24 cellular contexts compared by ENCODE assay signal in genomic region chr20:53064935-53065334, GRCh38.
"Had no signal": no experiment of that assay in that cellular context is flagged by ENCODE, and none has a peak within 500 bp of the region (broad histone marks: within the 10 kb centered on the region; RNA-seq: fewer than 3 reads in every experiment).

No MANE protein-coding gene starts in this region.

- H3K4me1 Mint-ChIP-seq: central memory CD8-positive, alpha-beta T cell had no signal

- H3K36me3 Mint-ChIP-seq: activated naive CD8-positive, alpha-beta T cell treated with anti-CD3 and anti-CD28 coated beads, Interleukin-2, amount 10 ng/mL, durations not matched to agents 7 days and 5 days had no signal

- H3K4me3 Mint-ChIP-seq: activated CD4-positive, alpha-beta T cell treated with anti-CD3 and anti-CD28 coated beads, Interleukin-2, amount 10 ng/mL, durations not matched to agents 24 days and 14 days; activated naive CD8-positive, alpha-beta T cell treated with anti-CD3 and anti-CD28 coated beads, Interleukin-2, amount 10 ng/mL, durations not matched to agents 7 days and 5 days; activated T-cell treated with anti-CD3 and anti-CD28 coated beads, Interleukin-2, amount 50 U/mL, for 4 hours; central memory CD8-positive, alpha-beta T cell had no signal

- H3K27ac Mint-ChIP-seq: activated CD4-positive, alpha-beta T cell treated with anti-CD3 and anti-CD28 coated beads, Interleukin-2, amount 10 ng/mL, durations not matched to agents 24 days and 14 days; activated naive CD8-positive, alpha-beta T cell treated with anti-CD3 and anti-CD28 coated beads, Interleukin-2, amount 10 ng/mL, durations not matched to agents 7 days and 5 days had no signal

- H3K27me3 Mint-ChIP-seq: activated CD4-positive, alpha-beta T cell treated with anti-CD3 and anti-CD28 coated beads, Interleukin-2, amount 10 ng/mL, durations not matched to agents 24 days and 14 days had no signal

- DNase-seq: activated CD4-positive, alpha-beta T cell treated with anti-CD3 and anti-CD28 coated beads, Interleukin-2, amount 10 ng/mL, durations not matched to agents 24 days and 14 days; activated CD4-positive, alpha-beta T cell treated with anti-CD3 and anti-CD28 coated beads, Interleukin-2, amount 50 U/mL, for 4 hours; activated CD8-positive, alpha-beta memory T cell treated with anti-CD3 and anti-CD28 coated beads, Interleukin-2, amount 50 U/mL, for 4 hours; activated effector memory CD4-positive, alpha-beta T cell treated with Interleukin-2 at 50 U/mL for 16 hours; activated naive CD8-positive, alpha-beta T cell treated with anti-CD3 and anti-CD28 coated beads, Interleukin-2, amount 10 ng/mL, durations not matched to agents 7 days and 5 days; activated T-cell treated with anti-CD3 and anti-CD28 coated beads for 4 hours; activated T-cell treated with anti-CD3 and anti-CD28 coated beads, Interleukin-2, amount 50 U/mL, for 4 hours; amygdala; colonic mucosa; NCI-H1092 treated with DMSO at 0.1 percent for 48 hours; NCI-H1417; NCI-H146; NCI-H187; NCI-H2029 treated with DMSO at 0.1 percent for 48 hours; NCI-H2107; NCI-H226; NCI-H446 treated with DMSO at 0.1 percent for 48 hours; NCI-H526; NCI-H748 treated with DMSO at 0.1 percent for 48 hours; SHP77; SJCRH30; T1000 had no signal

- ATAC-seq: activated T-cell treated with anti-CD3 and anti-CD28 coated beads, Interleukin-2, amount 50 U/mL, for 4 hours; Panc1 had no signal

- H3K9me3 Mint-ChIP-seq: activated naive CD8-positive, alpha-beta T cell treated with anti-CD3 and anti-CD28 coated beads, Interleukin-2, amount 10 ng/mL, durations not matched to agents 7 days and 5 days had no signal
